In the genomic region with DNA sequence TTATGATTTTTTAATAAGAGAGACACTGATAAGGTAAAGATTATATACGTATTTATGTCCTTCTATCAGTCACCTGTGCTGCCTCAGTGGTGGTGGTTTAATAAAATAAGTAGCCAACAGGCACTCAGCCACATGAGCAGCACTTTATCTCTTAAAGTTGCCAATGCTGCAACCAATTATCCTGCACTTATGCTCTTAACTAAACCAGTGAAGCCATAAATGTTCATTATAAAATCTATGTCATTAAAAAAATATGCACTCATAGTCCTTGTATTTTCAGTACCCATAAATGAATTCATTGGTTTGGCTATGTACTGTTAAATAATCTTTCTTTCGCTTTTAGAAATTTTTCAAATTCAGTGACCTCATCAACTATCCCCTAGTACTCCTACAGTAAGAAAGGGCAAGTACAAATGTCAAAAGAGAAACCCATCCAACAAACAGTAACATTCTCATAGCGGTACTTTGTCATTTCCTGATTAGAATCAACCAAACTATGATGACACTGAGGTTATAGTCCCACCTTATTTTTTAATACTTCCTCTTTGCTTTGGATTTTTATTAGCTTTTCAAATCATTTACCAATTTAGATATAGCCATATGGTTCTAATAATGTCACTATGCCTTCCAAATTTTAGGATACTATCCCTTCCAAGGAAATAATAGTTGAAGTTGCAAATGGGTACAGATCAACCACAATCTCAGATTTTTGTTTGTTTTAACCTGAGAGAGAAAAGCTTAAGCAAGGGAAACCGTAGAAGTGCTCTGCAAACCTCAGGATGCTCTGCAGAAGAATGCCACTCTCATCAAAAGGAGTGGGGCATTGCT, we compare ENCODE assay signal across 9 cellular contexts.
DNase-seq lines count a peak whose midpoint lies in the region; ATAC-seq lines count a peak whose summit lies in the region.
"Had no signal": no experiment of that assay in that cellular context is flagged by ENCODE, and none has a peak within 500 bp of the region (broad histone marks: within the 10 kb centered on the region; RNA-seq: fewer than 3 reads in every experiment).

No MANE protein-coding gene starts in this region.

- H3K27me3 Mint-ChIP-seq in T-helper 2 cell treated with Interferon-gamma antibody and Interleukin-4, amounts not matched to agents 5 μg/mL and 100 μg/mL, for 36 hours (ENCODE audit: low read depth) = no peaks in the 10 kb centered on the region

- H3K4me3 Mint-ChIP-seq in T-helper 2 cell treated with Interferon-gamma antibody and Interleukin-4, amounts not matched to agents 5 μg/mL and 100 μg/mL, for 36 hours = peak overlapping the region; percentile 45

- no peaks in the 10 kb centered on the region for H3K36me3 ChIP-seq in ACC112 (ENCODE audit: insufficient read depth, low read length)
- H3K36me3 ChIP-seq: left lung had no signal

- peaks cover 30% of the 10 kb centered on the region for H3K4me1 ChIP-seq in ACC112 (ENCODE audit: control insufficient read depth, insufficient read depth, low read length, unreplicated experiment)
- H3K4me1 ChIP-seq: left lung had no signal

- ATAC-seq in GM18520 (IDR thresholded peaks at IDR 0.05; ENCODE audit: unreplicated experiment) (peak; percentile 86), HG02763 (IDR thresholded peaks at IDR 0.05; ENCODE audit: unreplicated experiment) (peak; percentile 83), HG02610 (IDR thresholded peaks at IDR 0.05; ENCODE audit: unreplicated experiment) (no peak)
- ATAC-seq: left lung had no signal

- H3K4me3 ChIP-seq in ACC112 (ENCODE audit: low read depth, low read length) = 0 out of 2 replicates have a peak overlapping the region, but pooled peaks have one; percentile 18
- H3K4me3 ChIP-seq: left lung had no signal

- intact Hi-C loops in posterior vena cava (cut with DNase I) = no loop called here

- peaks cover 48% of the 10 kb centered on the region for H3K4me1 Mint-ChIP-seq in T-helper 2 cell treated with Interferon-gamma antibody and Interleukin-4, amounts not matched to agents 5 μg/mL and 100 μg/mL, for 36 hours (ENCODE audit: low read depth)

- H3K27ac ChIP-seq in ACC112 (ENCODE audit: low read depth, low read length) = no peak overlapping the region
- H3K27ac ChIP-seq: left lung had no signal

- H3K36me3 Mint-ChIP-seq in T-helper 2 cell treated with Interferon-gamma antibody and Interleukin-4, amounts not matched to agents 5 μg/mL and 100 μg/mL, for 36 hours (ENCODE audit: low read depth) = peaks cover 22% of the 10 kb centered on the region

- DNase-seq in T-helper 2 cell treated with Interferon-gamma antibody and Interleukin-4, amounts not matched to agents 5 μg/mL and 100 μg/mL, for 36 hours (ENCODE audit: low spot score) = no peak
- DNase-seq in AML-193 (lab: John Stamatoyannopoulos, UW) = no peak
- no peak for DNase-seq in posterior vena cava (ENCODE audit: low spot score)
- no peak for DNase-seq in epidermal melanocyte (ENCODE audit: insufficient read length, low spot score)
- DNase-seq: left lung had no signal

- no peak overlapping the region for H2AFZ ChIP-seq in ACC112 (ENCODE audit: low read length, unreplicated experiment)

- peaks cover 18% of the 10 kb centered on the region for H3K79me2 ChIP-seq in ACC112 (ENCODE audit: control insufficient read depth, insufficient read depth, low read length, unreplicated experiment)

- no peaks in the 10 kb centered on the region for H3K9me3 Mint-ChIP-seq in T-helper 2 cell treated with Interferon-gamma antibody and Interleukin-4, amounts not matched to agents 5 μg/mL and 100 μg/mL, for 36 hours

- no peaks in the 10 kb centered on the region for H3K27me3 ChIP-seq in ACC112 (ENCODE audit: insufficient read depth, low read length)
- H3K27me3 ChIP-seq: left lung had no signal

- peak overlapping the region; percentile 85 for H3K27ac Mint-ChIP-seq in T-helper 2 cell treated with Interferon-gamma antibody and Interleukin-4, amounts not matched to agents 5 μg/mL and 100 μg/mL, for 36 hours
